Comparison of ENCODE assay signal across 26 cellular contexts in genomic region chr3:12882336-12883310, GRCh38.
"Had no signal": no experiment of that assay in that cellular context is flagged by ENCODE, and none has a peak within 500 bp of the region (broad histone marks: within the 10 kb centered on the region; RNA-seq: fewer than 3 reads in every experiment).

No MANE protein-coding gene starts in this region.

- H2AFZ ChIP-seq: neural progenitor cell had no signal

- H3K27ac Mint-ChIP-seq: activated naive CD4-positive, alpha-beta T cell treated with anti-CD3 and anti-CD28 coated beads for 36 hours; activated T-helper 1 cell treated with anti-CD3 and anti-CD28 coated beads, Interleukin-12 subunit alpha, Interleukin-12 subunit beta, Interleukin-2, Interleukin-4 antibody, amounts not matched to agents 30 ng/mL and 10 ng/mL and 1 ng/mL, durations not matched to agents 14 hours and 24 hours and 36 hours; dendritic cell treated with granulocyte-macrophage colony-stimulating factor and Interleukin-4, amounts not matched to agents 40 ng/mL and 50 ng/mL, for 4 days; natural killer cell had no signal

- H3K9ac ChIP-seq: neural progenitor cell had no signal

- H3K9me3 ChIP-seq: esophagus muscularis mucosa, right atrium auricular region, transverse colon had no signal

- FAIRE-seq: islet of Langerhans, TTC549, urothelium cell line had no signal

- H3K4me3 Mint-ChIP-seq: activated naive CD4-positive, alpha-beta T cell treated with anti-CD3 and anti-CD28 coated beads for 36 hours; activated T-helper 1 cell treated with anti-CD3 and anti-CD28 coated beads, Interleukin-12 subunit alpha, Interleukin-12 subunit beta, Interleukin-2, Interleukin-4 antibody, amounts not matched to agents 30 ng/mL and 10 ng/mL and 1 ng/mL, durations not matched to agents 14 hours and 24 hours and 36 hours; dendritic cell treated with granulocyte-macrophage colony-stimulating factor and Interleukin-4, amounts not matched to agents 40 ng/mL and 50 ng/mL, for 4 days; natural killer cell; neural progenitor cell had no signal

- H3K27ac ChIP-seq: neural progenitor cell, transverse colon, VCaP had no signal

- H3K36me3 Mint-ChIP-seq: natural killer cell, neural progenitor cell had no signal

- ATAC-seq: activated CD4-positive, CD25-positive, alpha-beta regulatory T cell treated with anti-CD3 and anti-CD28 coated beads, Interleukin-2, amount 50 U/mL, for 24 hours; left colon; natural killer cell had no signal

- H3K4me3 ChIP-seq: esophagus muscularis mucosa, neural progenitor cell, right atrium auricular region, transverse colon had no signal

- DNase-seq: activated CD4-positive, alpha-beta T cell treated with anti-CD3 and anti-CD28 coated beads for 48 hours; activated CD4-positive, alpha-beta T cell treated with anti-CD3 and anti-CD28 coated beads, Interleukin-2, amount 50 U/mL, for 48 hours; activated CD8-positive, alpha-beta memory T cell treated with anti-CD3 and anti-CD28 coated beads for 24 hours; activated effector memory CD4-positive, alpha-beta T cell treated with anti-CD3 and anti-CD28 coated beads, Interleukin-2, amount 50 U/mL, for 16 hours; activated naive CD4-positive, alpha-beta T cell treated with anti-CD3 and anti-CD28 coated beads for 36 hours; amygdala; caudate nucleus; foreskin melanocyte; left colon; mammary epithelial cell; midbrain; natural killer cell; stimulated activated CD4-positive, alpha-beta T cell treated with anti-CD3 and anti-CD28 coated beads, Interleukin-15, amount 100 ng/mL, for 24 hours; stimulated activated CD4-positive, alpha-beta T cell treated with anti-CD3 and anti-CD28 coated beads, Interleukin-2, amount 100 ng/mL, for 24 hours; stimulated activated naive CD4-positive, alpha-beta T cell treated with Interleukin-2 at 50 U/mL for 16 hours; transverse colon had no signal

- H3K4me1 ChIP-seq: neural progenitor cell, transverse colon had no signal

- H3K9me3 Mint-ChIP-seq: activated naive CD4-positive, alpha-beta T cell treated with anti-CD3 and anti-CD28 coated beads for 36 hours; activated T-helper 1 cell treated with anti-CD3 and anti-CD28 coated beads, Interleukin-12 subunit alpha, Interleukin-12 subunit beta, Interleukin-2, Interleukin-4 antibody, amounts not matched to agents 30 ng/mL and 10 ng/mL and 1 ng/mL, durations not matched to agents 14 hours and 24 hours and 36 hours; dendritic cell treated with granulocyte-macrophage colony-stimulating factor and Interleukin-4, amounts not matched to agents 40 ng/mL and 50 ng/mL, for 4 days; natural killer cell had no signal

- H3K36me3 ChIP-seq: esophagus muscularis mucosa, neural progenitor cell, right atrium auricular region, transverse colon had no signal

- H3K4me2 ChIP-seq: neural progenitor cell had no signal

- H3K27me3 ChIP-seq: esophagus muscularis mucosa, right atrium auricular region had no signal
